ENCODE assay signal across 23 cellular contexts in genomic region chr11:46607516-46607915, GRCh38. TPM values are rescaled to one million over a fixed set of nuclear protein-coding genes. Genes with fewer than 3 reads are reported as not detected.
DNase-seq lines count a peak whose midpoint lies in the region; ATAC-seq and TF ChIP-seq lines count a peak whose summit lies in the region.
"Had no signal": no experiment of that assay in that cellular context is flagged by ENCODE, and none has a peak within 500 bp of the region (broad histone marks: within the 10 kb centered on the region; RNA-seq: fewer than 3 reads in every experiment).

No MANE protein-coding gene starts in this region.

- ATAC-seq in activated T-cell treated with anti-CD3 and anti-CD28 coated beads, Interleukin-2, amount 50 U/mL, for 72 hours (replicated peaks in 1 of 2): no peak
- no peak for ATAC-seq in HG03378 (IDR thresholded peaks at IDR 0.05; ENCODE audit: unreplicated experiment)

- H3K4me3 Mint-ChIP-seq in activated T-cell treated with anti-CD3 and anti-CD28 coated beads, Interleukin-2, amount 50 U/mL, for 72 hours: no peak overlapping the region
- H3K4me3 Mint-ChIP-seq in activated T-cell treated with anti-CD3 and anti-CD28 coated beads, Interleukin-2, amount 50 U/mL, for 24 hours: no peak overlapping the region

- no peaks in the 10 kb centered on the region for H3K27me3 Mint-ChIP-seq in activated T-cell treated with anti-CD3 and anti-CD28 coated beads, Interleukin-2, amount 50 U/mL, for 72 hours (ENCODE audit: low read depth)
- no peaks in the 10 kb centered on the region for H3K27me3 Mint-ChIP-seq in activated T-cell treated with anti-CD3 and anti-CD28 coated beads, Interleukin-2, amount 50 U/mL, for 24 hours
- H3K27me3 Mint-ChIP-seq: CD4-positive, alpha-beta memory T cell had no signal

- no peaks in the 10 kb centered on the region for H3K9me3 ChIP-seq in WERI-Rb-1 (ENCODE audit: severe bottlenecking)
- H3K9me3 ChIP-seq: BLaER1 treated with 17β-estradiol and CSF1 and Interleukin-3, amounts not matched to agents 10 nM and 100 nM; Caco-2 had no signal

- no peak overlapping the region for H3K4me3 ChIP-seq in WERI-Rb-1 (ENCODE audit: low read depth, low read length)
- H3K4me3 ChIP-seq: BLaER1 treated with 17β-estradiol and CSF1 and Interleukin-3, amounts not matched to agents 10 nM and 100 nM; SK-N-MC had no signal

- H3K27me3 ChIP-seq in WERI-Rb-1 (ENCODE audit: insufficient read depth, low read depth, severe bottlenecking): no peaks in the 10 kb centered on the region
- H3K27me3 ChIP-seq: BLaER1 treated with 17β-estradiol and CSF1 and Interleukin-3, amounts not matched to agents 10 nM and 100 nM had no signal

- H3K27ac ChIP-seq in WERI-Rb-1: peak overlapping the region; percentile 52
- H3K27ac ChIP-seq: 22Rv1; BLaER1 treated with 17β-estradiol and CSF1 and Interleukin-3, amounts not matched to agents 10 nM and 100 nM; RWPE1; SK-N-MC had no signal

- H3K36me3 ChIP-seq in WERI-Rb-1: peaks cover 6% of the 10 kb centered on the region; the same call in 1 of the 2 replicates

- DNase-seq in activated T-cell treated with anti-CD3 and anti-CD28 coated beads, Interleukin-2, amount 50 U/mL, for 72 hours: no peak
- no peak for DNase-seq in activated T-cell treated with anti-CD3 and anti-CD28 coated beads, Interleukin-2, amount 50 U/mL, for 24 hours
- DNase-seq in WERI-Rb-1: no peak
- DNase-seq in erythroblast (lab: John Stamatoyannopoulos, UW): peak; percentile 14 to 37
- DNase-seq in glomerular visceral epithelial cell (ENCODE audit: extremely low spot score): no peak
- no peak for DNase-seq in NCI-H1105 treated with DMSO at 0.1 percent for 48 hours (lab: John Stamatoyannopoulos, UW)
- DNase-seq in stimulated activated CD4-positive, alpha-beta T cell treated with anti-CD3 and anti-CD28 coated beads, Interleukin-2, amount 100 ng/mL, for 48 hours: no peak
- DNase-seq: Caco-2; CD4-positive, alpha-beta memory T cell; DMS153; GOT3; HCEC 1CT; KG1; NCI-H1105; NCI-H2029 treated with DMSO at 0.1 percent for 48 hours; NCI-H2171 treated with DMSO at 0.1 percent for 48 hours; NCI-H69; SHP77 treated with DMSO at 0.1 percent for 48 hours had no signal

- H3K27ac Mint-ChIP-seq in activated T-cell treated with anti-CD3 and anti-CD28 coated beads, Interleukin-2, amount 50 U/mL, for 72 hours: peak overlapping the region; percentile 11
- H3K27ac Mint-ChIP-seq in activated T-cell treated with anti-CD3 and anti-CD28 coated beads, Interleukin-2, amount 50 U/mL, for 24 hours: no peak overlapping the region

- peaks cover 6% of the 10 kb centered on the region for H3K4me1 Mint-ChIP-seq in activated T-cell treated with anti-CD3 and anti-CD28 coated beads, Interleukin-2, amount 50 U/mL, for 72 hours (ENCODE audit: low read depth)
- H3K4me1 Mint-ChIP-seq in activated T-cell treated with anti-CD3 and anti-CD28 coated beads, Interleukin-2, amount 50 U/mL, for 24 hours (ENCODE audit: low read depth): peaks cover 3% of the 10 kb centered on the region

- H3K9me3 Mint-ChIP-seq in activated T-cell treated with anti-CD3 and anti-CD28 coated beads, Interleukin-2, amount 50 U/mL, for 72 hours: no peaks in the 10 kb centered on the region
- no peaks in the 10 kb centered on the region for H3K9me3 Mint-ChIP-seq in activated T-cell treated with anti-CD3 and anti-CD28 coated beads, Interleukin-2, amount 50 U/mL, for 24 hours

- TF ChIP-seq POLR2A in erythroblast (IDR thresholded peaks at IDR 0.05; ENCODE audit: low read length): no peak

- H3K36me3 Mint-ChIP-seq in activated T-cell treated with anti-CD3 and anti-CD28 coated beads, Interleukin-2, amount 50 U/mL, for 72 hours (ENCODE audit: insufficient read depth in 2 of 2): no peaks in the 10 kb centered on the region
- peaks cover 8% of the 10 kb centered on the region for H3K36me3 Mint-ChIP-seq in activated T-cell treated with anti-CD3 and anti-CD28 coated beads, Interleukin-2, amount 50 U/mL, for 24 hours (ENCODE audit: low read depth)

- TF ChIP-seq CTCF in WERI-Rb-1 (IDR thresholded peaks at IDR 0.05; ENCODE audit: low read depth, low read length): no peak

RNA-seq across cellular contexts. Expression of gene HARBI1, which starts 9.5 kb away (rescaled TPM):
- 1 to 10 TPM; 4.2 to 7.3 TPM for total RNA-seq in activated T-cell treated with anti-CD3 and anti-CD28 coated beads, Interleukin-2, amount 50 U/mL, for 72 hours

RNA-seq across cellular contexts. Expression of gene ATG13, which starts 9.8 kb away (rescaled TPM):
- total RNA-seq in activated T-cell treated with anti-CD3 and anti-CD28 coated beads, Interleukin-2, amount 50 U/mL, for 72 hours: 10 to 100 TPM; 75.6 to 77.7 TPM

RNA-seq across cellular contexts. Expression of gene AMBRA1, which starts 13.7 kb away (rescaled TPM):
- 10 to 100 TPM; 32.2 to 35.2 TPM for total RNA-seq in activated T-cell treated with anti-CD3 and anti-CD28 coated beads, Interleukin-2, amount 50 U/mL, for 72 hours

Comparison
In these comparisons a context has a peak if more than half of its experiments do, and no peak if none do; other contexts are left out.
1. DNase-seq: peak in erythroblast (2 of 2); none in activated T-cell treated with anti-CD3 and anti-CD28 coated beads, Interleukin-2, amount 50 U/mL, for 72 hours (0 of 2), activated T-cell treated with anti-CD3 and anti-CD28 coated beads, Interleukin-2, amount 50 U/mL, for 24 hours (single experiment), WERI-Rb-1 (single experiment), glomerular visceral epithelial cell (single experiment), NCI-H1105 treated with DMSO at 0.1 percent for 48 hours (single experiment) and stimulated activated CD4-positive, alpha-beta T cell treated with anti-CD3 and anti-CD28 coated beads, Interleukin-2, amount 100 ng/mL, for 48 hours (0 of 2).